In genomic region chr19:574658-575526, GRCh38 we compare ENCODE assay signal across 9 cellular contexts. TPM values are rescaled to one million over a fixed set of nuclear protein-coding genes. Genes with fewer than 3 reads are reported as not detected.
DNase-seq lines count a peak whose midpoint lies in the region; ATAC-seq, FAIRE-seq and TF ChIP-seq lines count a peak whose summit lies in the region.
"Had no signal": no experiment of that assay in that cellular context is flagged by ENCODE, and none has a peak within 500 bp of the region (broad histone marks: within the 10 kb centered on the region; RNA-seq: fewer than 3 reads in every experiment).

No MANE protein-coding gene starts in this region.

- peak; percentile 56 for TF ChIP-seq POLR2A in GM12878 (IDR thresholded peaks at IDR 0.05; ENCODE audit: low read depth, low read length)

- TF ChIP-seq CTCF in BJ (IDR thresholded peaks at IDR 0.05; ENCODE audit: insufficient read depth, low read depth, low read length) (no peak), GM12878 (IDR thresholded peaks at IDR 0.05 in 2 of 3, conservative IDR thresholded peaks at IDR 0.05 in 1 of 3; ENCODE audit: control insufficient read depth in 2 of 3, extremely low read depth in 1 of 3, insufficient read depth in 1 of 3, low read depth in 3 of 3, low read length in 3 of 3) (no peak), keratinocyte (optimal IDR thresholded peaks at IDR 0.05 in 1 of 3, IDR thresholded peaks at IDR 0.05 in 1 of 3, conservative IDR thresholded peaks at IDR 0.05 in 1 of 3; ENCODE audit: extremely low read depth in 1 of 3, insufficient read depth in 2 of 3, low read length in 3 of 3) (peak in 1 of 3 experiments; percentile 5)

- BruUV-seq in GM12878 (replicated peaks; lab: Mats Ljungman, UMichigan), result no TSS peak

- H3K27ac ChIP-seq in HUES48 (ENCODE audit: low read depth, low read length) (peak overlapping the region; percentile 2), GM12878 (ENCODE audit: control insufficient read depth, insufficient read depth) (peak overlapping the region; percentile 54), keratinocyte (ENCODE audit: control insufficient read depth, insufficient read depth, low read length) (peak overlapping the region; percentile 59)

- H3K36me3 ChIP-seq in BJ (ENCODE audit: control insufficient read depth, insufficient read depth, low read length) (peaks cover 5% of the 10 kb centered on the region), HUES48 (ENCODE audit: control insufficient read depth, insufficient read depth, low read length) (peaks cover 29% of the 10 kb centered on the region), GM12878 (ENCODE audit: control insufficient read depth in 2 of 2, insufficient read depth in 2 of 2, low read length in 1 of 2) (peaks cover 0 to 22% of the 10 kb centered on the region in 2 experiments; a peak in 3 of 4 replicates), keratinocyte (ENCODE audit: control insufficient read depth in 2 of 2, extremely low read depth in 1 of 2, insufficient read depth in 2 of 2, low read length in 2 of 2) (peaks cover 4 to 17% of the 10 kb centered on the region in 2 experiments)

- SMC1A ChIA-PET in GM12878 (lab: Charles Lee; ENCODE audit: uncharacterized antibody, unreplicated experiment), result interaction anchor here (0.8 to 2.0 kb wide), 5 partner anchors 11 to 86 kb away, joined by 3 to 20 read pairs (median 4); partner anchors contain the start of genes CDC34 and TPGS1

- CTCF ChIA-PET in BJ (lab: Yijun Ruan, JAX) (interaction anchor here (1.0 to 4.9 kb wide), 3 partner anchors 11 to 42 kb away, joined by 3 to 53 read pairs (median 3); no protein-coding TSS in a partner anchor), GM12878 (lab: Yijun Ruan, JAX) (interaction anchor here (0.6 to 1.6 kb wide), 3 partner anchors 18 to 380 kb away, joined by 3 to 9 read pairs (median 7); no protein-coding TSS in a partner anchor)

- H3K9me1 ChIP-seq in keratinocyte (ENCODE audit: control insufficient read depth, extremely low read depth, insufficient read depth, low read length), result no peaks in the 10 kb centered on the region

- intact Hi-C loops in GM12878 (cut with micrococcal nuclease; ENCODE audit: unreplicated experiment), result loop anchor here (5.0 kb wide), 2 partner anchors 43 to 57 kb away; partner anchors contain the start of genes CDC34 and POLRMT

- H3K4me2 ChIP-seq in GM12878 (ENCODE audit: control insufficient read depth, insufficient read depth), result peak overlapping the region; percentile 61
- H3K4me2 ChIP-seq in keratinocyte (ENCODE audit: control insufficient read depth, extremely low read depth, insufficient read depth, low read depth, low read length), result peak overlapping the region; percentile 72

- FAIRE-seq in GM12878 (lab: Jason Lieb, UNC) (peak; percentile 44), keratinocyte (lab: Jason Lieb, UNC) (peak; percentile 5)

- H3K27me3 ChIP-seq in BJ (ENCODE audit: control insufficient read depth, insufficient read depth, low read length) (no peaks in the 10 kb centered on the region), HUES48 (ENCODE audit: control insufficient read depth, insufficient read depth, low read length) (0 out of 2 replicates have a peak, but pooled peaks cover 6% of the 10 kb centered on the region), GM12878 (replicated peaks in 1 of 2; ENCODE audit: control insufficient read depth in 2 of 2, insufficient read depth in 2 of 2, low read length in 1 of 2) (no peaks in the 10 kb centered on the region), keratinocyte (ENCODE audit: control insufficient read depth, extremely low read depth, insufficient read depth, low read length) (no peaks in the 10 kb centered on the region)

- H3K4me1 ChIP-seq in HUES48 (ENCODE audit: control insufficient read depth, insufficient read depth, low read length) (peaks cover 8% of the 10 kb centered on the region), GM12878 (ENCODE audit: control insufficient read depth, insufficient read depth, low read length) (peaks cover 3% of the 10 kb centered on the region; the same call in 1 of the 2 replicates), keratinocyte (ENCODE audit: control insufficient read depth, extremely low read depth, insufficient read depth, low read length) (peaks cover 40% of the 10 kb centered on the region)

- H4K20me1 ChIP-seq in GM12878 (ENCODE audit: control insufficient read depth, insufficient read depth) (0 out of 2 replicates have a peak, but pooled peaks cover 5% of the 10 kb centered on the region), keratinocyte (ENCODE audit: control insufficient read depth, extremely low read depth, insufficient read depth, low read length) (peaks cover 46% of the 10 kb centered on the region)

- H2AFZ ChIP-seq in GM12878 (ENCODE audit: control insufficient read depth, low read depth, low read length) (no peak overlapping the region), keratinocyte (ENCODE audit: control insufficient read depth, low read length) (no peak overlapping the region)

- peak in 1 of 2 experiments; percentile 17; a peak in 1 of 4 replicates for TF ChIP-seq EP300 in GM12878 (IDR thresholded peaks at IDR 0.05; ENCODE audit: borderline replicate concordance in 1 of 2, control insufficient read depth in 1 of 2, low read depth in 2 of 2, low read length in 2 of 2)

- POLR2A ChIA-PET in BJ (lab: Charles Lee), result no interaction called here
- POLR2A ChIA-PET in GM12878 (lab: Charles Lee), result interaction anchor here (0.6 to 0.9 kb wide), 4 partner anchors 20 to 556 kb away, joined by 3 to 6 read pairs (median 4); no protein-coding TSS in a partner anchor

- peaks cover 57% of the 10 kb centered on the region for H3K4me1 Mint-ChIP-seq in stimulated activated naive CD8-positive, alpha-beta T cell treated with anti-CD3 and anti-CD28 coated beads, Interleukin-15, amount 100 ng/mL, for 72 hours

- 3% methylated on average over 30 of the region's 32 CpGs for WGBS in GM12878 (ENCODE audit: insufficient coverage, insufficient replicate concordance, low lambda C conversion rate, missing lambda C conversion rate)

- peak overlapping the region in 1 of 2 donors; percentile 81 for H3K27ac Mint-ChIP-seq in stimulated activated naive CD8-positive, alpha-beta T cell treated with anti-CD3 and anti-CD28 coated beads, Interleukin-15, amount 100 ng/mL, for 72 hours

- RAD21 ChIA-PET in GM12878 (lab: Charles Lee; ENCODE audit: unreplicated experiment), result interaction anchor here (0.9 to 2.0 kb wide), 8 partner anchors 10 to 105 kb away, joined by 3 to 11 read pairs (median 4); partner anchors contain the start of genes CDC34 and RNF126

- H3K9ac ChIP-seq in HUES48 (ENCODE audit: low read depth, low read length), result peak overlapping the region; percentile 46; the same call in 1 of the 2 replicates
- peak overlapping the region; percentile 47 for H3K9ac ChIP-seq in GM12878 (ENCODE audit: control insufficient read depth, insufficient read depth, low read length)
- H3K9ac ChIP-seq in keratinocyte (ENCODE audit: control insufficient read depth, extremely low read depth, insufficient read depth, low read length), result peak overlapping the region; percentile 74

- ATAC-seq in GM12878 (peak; percentile 66), HG03354 (IDR thresholded peaks at IDR 0.05; ENCODE audit: poor library complexity, severe bottlenecking, unreplicated experiment) (no peak)
- no peak for ATAC-seq in stimulated activated naive CD8-positive, alpha-beta T cell treated with anti-CD3 and anti-CD28 coated beads, Interleukin-15, amount 100 ng/mL, for 72 hours

- H3K4me3 ChIP-seq in BJ (ENCODE audit: low read depth, low read length) (peak overlapping the region; percentile 29), HUES48 (ENCODE audit: low read depth, low read length) (peak overlapping the region; percentile 46), GM12878 (peak overlapping the region; percentile 83), keratinocyte (ENCODE audit: control insufficient read depth in 2 of 3, extremely low read depth in 1 of 3, insufficient read depth in 2 of 3, low read depth in 1 of 3, low read length in 3 of 3) (peak overlapping the region; percentile 45 to 74 (median 61))

- H3K9me3 Mint-ChIP-seq in stimulated activated naive CD8-positive, alpha-beta T cell treated with anti-CD3 and anti-CD28 coated beads, Interleukin-15, amount 100 ng/mL, for 72 hours, result no peaks in the 10 kb centered on the region

- H3K9me3 ChIP-seq in HUES48 (ENCODE audit: control insufficient read depth, insufficient read depth, low read length) (no peaks in the 10 kb centered on the region), GM12878 (replicated peaks; ENCODE audit: control insufficient read depth, insufficient read depth, low read length) (no peaks in the 10 kb centered on the region), keratinocyte (ENCODE audit: control insufficient read depth, low read depth, low read length) (no peaks in the 10 kb centered on the region)

- DNase-seq in BJ (ENCODE audit: low read depth), result no peak
- DNase-seq in GM12878 (ENCODE audit: low read depth, low spot score), result peak; percentile 28
- DNase-seq in keratinocyte (ENCODE audit: low read depth, low spot score), result no peak
- no peak for DNase-seq in stimulated activated naive CD8-positive, alpha-beta T cell treated with anti-CD3 and anti-CD28 coated beads, Interleukin-15, amount 100 ng/mL, for 72 hours
- DNase-seq in CD1c-positive myeloid dendritic cell (ENCODE audit: extremely low spot score), result no peak
- DNase-seq in stimulated activated CD4-positive, alpha-beta T cell treated with anti-CD3 and anti-CD28 coated beads, Interleukin-4, amount 100 ng/mL, for 1 hour, result no peak

- in situ Hi-C loops in GM12878 (cut with MboI), result no loop called here

- H3K79me2 ChIP-seq in GM12878 (ENCODE audit: control insufficient read depth, insufficient read depth, low read length) (peaks cover 63% of the 10 kb centered on the region), keratinocyte (ENCODE audit: control insufficient read depth, insufficient read depth, low read length) (peaks cover 72% of the 10 kb centered on the region)

- no peak for TF ChIP-seq RAD21 in GM12878 (IDR thresholded peaks at IDR 0.05; ENCODE audit: insufficient read depth, low read depth, low read length)

- H3K27me3 Mint-ChIP-seq in stimulated activated naive CD8-positive, alpha-beta T cell treated with anti-CD3 and anti-CD28 coated beads, Interleukin-15, amount 100 ng/mL, for 72 hours, result no peaks in the 10 kb centered on the region

- peak overlapping the region; percentile 88 to 93 for H3K4me3 Mint-ChIP-seq in stimulated activated naive CD8-positive, alpha-beta T cell treated with anti-CD3 and anti-CD28 coated beads, Interleukin-15, amount 100 ng/mL, for 72 hours

- dilution Hi-C loops in keratinocyte (cut with MboI; ENCODE audit: extremely low pct_ligation_motif_present, low sequenced_read_pairs), result no loop called here

RNA-seq across cellular contexts. Expression of gene BSG, which starts 2.5 kb away (rescaled TPM):
- polyA plus RNA-seq in BJ (2011; rRNA removed) (579 and 1,176 TPM in 2 replicates), GM12878 (2011; rRNA removed) (66.3 and 248 TPM in 2 replicates), GM12878 (2014; fragmentation: Illumina TruSeq; extraction: Trizol) (22.1 and 60.8 TPM in 2 replicates), GM12878 (2014; fragmentation: Nextera tagmentation; extraction: Ambion mirVana) (1 to 10 TPM; 2.8 to 9.5 TPM), GM12878 (2014; rRNA removed) (151 and 202 TPM in 2 replicates), GM12878 (2016; fragmentation: Nextera tagmentation; extraction: Ambion mirVana) (100 to 1,000 TPM; 288 to 297 TPM), keratinocyte (388 to 552 TPM (median 537 TPM) in 3 replicates)
- 119 and 216 TPM in 2 replicates for polyA minus RNA-seq in BJ (2011; rRNA and poly(A)+ RNA removed)
- 235 and 258 TPM in 2 replicates for total RNA-seq in GM12878 (2013; cell fraction: nucleolus; rRNA removed)
- total RNA-seq in GM12878 (2014; rRNA removed) (209 and 247 TPM in 2 replicates), GM12878 (2014; rRNA removed; fragmentation: Illumina TruSeq; extraction: Trizol) (53.5 and 64.8 TPM in 2 replicates), GM12878 (2021) (244 and 253 TPM in 2 replicates)
- 54.3 TPM for polyA plus RNA-seq in GM12878 (2011; ENCODE audit: low read depth)
- polyA plus RNA-seq in GM12878 (2011; cell fraction: cytosol; rRNA removed), result 257 and 342 TPM in 2 replicates
- 260 and 337 TPM in 2 replicates for polyA plus RNA-seq in GM12878 (2011; cell fraction: nucleus; rRNA removed)
- polyA plus RNA-seq in GM12878 (2012), result 173 and 195 TPM in 2 replicates
- 137 and 184 TPM in 2 replicates for polyA minus RNA-seq in GM12878 (2011; rRNA and poly(A)+ RNA removed)
- 137 and 151 TPM in 2 replicates for polyA minus RNA-seq in GM12878 (2011; cell fraction: cytosol; rRNA and poly(A)+ RNA removed)
- polyA minus RNA-seq in GM12878 (2011; cell fraction: nucleus; rRNA and poly(A)+ RNA removed), result 45.3 and 89.1 TPM in 2 replicates
- 171 TPM for polyA plus RNA-seq in keratinocyte (2011; ENCODE audit: low read depth)
- polyA plus RNA-seq in keratinocyte (2011; cell fraction: cytosol; rRNA removed), result 298 and 480 TPM in 2 replicates
- 577 and 747 TPM in 2 replicates for polyA plus RNA-seq in keratinocyte (2011; cell fraction: nucleus; rRNA removed)
- polyA plus RNA-seq in keratinocyte (2012; ENCODE audit: low replicate concordance), result 376 and 679 TPM in 2 replicates
- 280 to 493 TPM (median 484 TPM) in 3 replicates for polyA minus RNA-seq in keratinocyte
- 889 TPM for polyA minus RNA-seq in keratinocyte (2011; cell fraction: cytosol; rRNA and poly(A)+ RNA removed)
- polyA minus RNA-seq in keratinocyte (2011; cell fraction: nucleus; rRNA and poly(A)+ RNA removed), result 533 and 629 TPM in 2 replicates

RNA-seq across cellular contexts. Expression of gene HCN2, which starts 14.8 kb away (rescaled TPM):
- 0.83 and 1.5 TPM in 2 replicates for polyA plus RNA-seq in BJ (2011; rRNA removed)
- polyA minus RNA-seq in BJ (2011; rRNA and poly(A)+ RNA removed), result 3.1 and 6.0 TPM in 2 replicates
- 0.12 TPM in 1 of 2 replicates, not detected in the other for total RNA-seq in GM12878 (2013; cell fraction: nucleolus; rRNA removed)
- total RNA-seq in GM12878 (2014; rRNA removed), result 0.11 TPM in 1 of 2 replicates, not detected in the other
- total RNA-seq in GM12878 (2014; rRNA removed; fragmentation: Illumina TruSeq; extraction: Trizol), result 0.04 TPM in 1 of 2 replicates, not detected in the other
- 0.45 and 0.54 TPM in 2 replicates for total RNA-seq in GM12878 (2021)
- polyA plus RNA-seq in GM12878 (2011; ENCODE audit: low read depth), result 0.17 TPM
- polyA plus RNA-seq in GM12878 (2011; rRNA removed), result 0.05 TPM in 1 of 2 replicates, not detected in the other
- 0.03 and 0.10 TPM in 2 replicates for polyA plus RNA-seq in GM12878 (2011; cell fraction: cytosol; rRNA removed)
- 0.34 and 0.51 TPM in 2 replicates for polyA plus RNA-seq in GM12878 (2011; cell fraction: nucleus; rRNA removed)
- 0.41 and 0.77 TPM in 2 replicates for polyA plus RNA-seq in GM12878 (2012)
- 0.01 TPM in 1 of 2 replicates, not detected in the other for polyA plus RNA-seq in GM12878 (2014; fragmentation: Illumina TruSeq; extraction: Trizol)
- polyA plus RNA-seq in GM12878 (2014; fragmentation: Nextera tagmentation; extraction: Ambion mirVana), result not detected
- polyA plus RNA-seq in GM12878 (2014; rRNA removed), result 0.09 and 0.13 TPM in 2 replicates
- not detected for polyA plus RNA-seq in GM12878 (2016; fragmentation: Nextera tagmentation; extraction: Ambion mirVana)
- not detected in 2 replicates for polyA minus RNA-seq in GM12878 (2011; rRNA and poly(A)+ RNA removed)
- not detected in 2 replicates for polyA minus RNA-seq in GM12878 (2011; cell fraction: cytosol; rRNA and poly(A)+ RNA removed)
- polyA minus RNA-seq in GM12878 (2011; cell fraction: nucleus; rRNA and poly(A)+ RNA removed), result 0.12 TPM in 1 of 2 replicates, not detected in the other
- polyA plus RNA-seq in keratinocyte, result 0.13 to 0.56 TPM (median 0.26 TPM) in 3 replicates
- polyA plus RNA-seq in keratinocyte (2011; ENCODE audit: low read depth), result 0.22 TPM
- polyA plus RNA-seq in keratinocyte (2011; cell fraction: cytosol; rRNA removed), result 0.57 and 1.0 TPM in 2 replicates
- polyA plus RNA-seq in keratinocyte (2011; cell fraction: nucleus; rRNA removed), result 0.59 and 0.64 TPM in 2 replicates
- polyA plus RNA-seq in keratinocyte (2012; ENCODE audit: low replicate concordance), result 0.55 and 1.2 TPM in 2 replicates
- polyA minus RNA-seq in keratinocyte, result 0.64 to 4.5 TPM (median 2.6 TPM) in 3 replicates
- 1.9 TPM for polyA minus RNA-seq in keratinocyte (2011; cell fraction: cytosol; rRNA and poly(A)+ RNA removed)
- 0.63 and 1.3 TPM in 2 replicates for polyA minus RNA-seq in keratinocyte (2011; cell fraction: nucleus; rRNA and poly(A)+ RNA removed)

RNA-seq across cellular contexts. Expression of gene GZMM, which starts 31.0 kb away (rescaled TPM):
- polyA plus RNA-seq in BJ (2011; rRNA removed), result not detected in 2 replicates
- polyA minus RNA-seq in BJ (2011; rRNA and poly(A)+ RNA removed), result not detected in 2 replicates
- not detected in 2 replicates for total RNA-seq in GM12878 (2013; cell fraction: nucleolus; rRNA removed)
- not detected in 2 replicates for total RNA-seq in GM12878 (2014; rRNA removed)
- total RNA-seq in GM12878 (2014; rRNA removed; fragmentation: Illumina TruSeq; extraction: Trizol), result not detected in 2 replicates
- 0.23 TPM in 1 of 2 replicates, not detected in the other for total RNA-seq in GM12878 (2021)
- polyA plus RNA-seq in GM12878 (2011; ENCODE audit: low read depth), result not detected
- 0.24 and 0.48 TPM in 2 replicates for polyA plus RNA-seq in GM12878 (2011; rRNA removed)
- polyA plus RNA-seq in GM12878 (2011; cell fraction: cytosol; rRNA removed), result 1.4 and 1.6 TPM in 2 replicates
- 0.51 and 1.8 TPM in 2 replicates for polyA plus RNA-seq in GM12878 (2011; cell fraction: nucleus; rRNA removed)
- not detected in 2 replicates for polyA plus RNA-seq in GM12878 (2012)
- not detected in 2 replicates for polyA plus RNA-seq in GM12878 (2014; fragmentation: Illumina TruSeq; extraction: Trizol)
- polyA plus RNA-seq in GM12878 (2014; fragmentation: Nextera tagmentation; extraction: Ambion mirVana), result not detected
- 0.09 TPM in 2 replicates for polyA plus RNA-seq in GM12878 (2014; rRNA removed)
- not detected for polyA plus RNA-seq in GM12878 (2016; fragmentation: Nextera tagmentation; extraction: Ambion mirVana)
- polyA minus RNA-seq in GM12878 (2011; rRNA and poly(A)+ RNA removed), result 0.98 TPM in 1 of 2 replicates, not detected in the other
- polyA minus RNA-seq in GM12878 (2011; cell fraction: cytosol; rRNA and poly(A)+ RNA removed), result not detected in 2 replicates
- not detected in 2 replicates for polyA minus RNA-seq in GM12878 (2011; cell fraction: nucleus; rRNA and poly(A)+ RNA removed)
- polyA plus RNA-seq in keratinocyte, result not detected in 3 replicates
- not detected for polyA plus RNA-seq in keratinocyte (2011; ENCODE audit: low read depth)
- not detected in 2 replicates for polyA plus RNA-seq in keratinocyte (2011; cell fraction: cytosol; rRNA removed)
- polyA plus RNA-seq in keratinocyte (2011; cell fraction: nucleus; rRNA removed), result not detected in 2 replicates
- polyA plus RNA-seq in keratinocyte (2012; ENCODE audit: low replicate concordance), result 0.31 TPM in 1 of 2 replicates, not detected in the other
- polyA minus RNA-seq in keratinocyte, result not detected in 3 replicates
- not detected for polyA minus RNA-seq in keratinocyte (2011; cell fraction: cytosol; rRNA and poly(A)+ RNA removed)
- polyA minus RNA-seq in keratinocyte (2011; cell fraction: nucleus; rRNA and poly(A)+ RNA removed), result not detected in 2 replicates
- total RNA-seq: pulmonary artery endothelial cell had no signal

RNA-seq across cellular contexts. Expression of gene CDC34, which starts 43.3 kb away (rescaled TPM):
- polyA plus RNA-seq in BJ (2011; rRNA removed) (49.1 and 75.2 TPM in 2 replicates), GM12878 (2011; rRNA removed) (14.6 and 38.5 TPM in 2 replicates), GM12878 (2014; fragmentation: Illumina TruSeq; extraction: Trizol) (5.9 and 14.9 TPM in 2 replicates), GM12878 (2014; fragmentation: Nextera tagmentation; extraction: Ambion mirVana) (1 to 10 TPM in 1 of 2 experiments, under 1 TPM in 1; 0.31 to 1.3 TPM), GM12878 (2014; rRNA removed) (43.8 and 49.3 TPM in 2 replicates), GM12878 (2016; fragmentation: Nextera tagmentation; extraction: Ambion mirVana) (10 to 100 TPM in 1 of 2 experiments, 1 to 10 TPM in 1; 6.9 to 41.1 TPM), keratinocyte (47.5 to 72.0 TPM (median 48.6 TPM) in 3 replicates)
- 30.5 and 34.2 TPM in 2 replicates for polyA minus RNA-seq in BJ (2011; rRNA and poly(A)+ RNA removed)
- total RNA-seq in GM12878 (2013; cell fraction: nucleolus; rRNA removed), result 16.2 and 17.0 TPM in 2 replicates
- total RNA-seq in GM12878 (2014; rRNA removed) (48.9 and 50.5 TPM in 2 replicates), GM12878 (2014; rRNA removed; fragmentation: Illumina TruSeq; extraction: Trizol) (17.6 and 18.5 TPM in 2 replicates), GM12878 (2021) (41.4 and 41.9 TPM in 2 replicates)
- 7.5 TPM for polyA plus RNA-seq in GM12878 (2011; ENCODE audit: low read depth)
- polyA plus RNA-seq in GM12878 (2011; cell fraction: cytosol; rRNA removed), result 36.8 and 52.4 TPM in 2 replicates
- polyA plus RNA-seq in GM12878 (2011; cell fraction: nucleus; rRNA removed), result 41.4 and 53.6 TPM in 2 replicates
- 22.7 and 23.7 TPM in 2 replicates for polyA plus RNA-seq in GM12878 (2012)
- 10.9 and 19.3 TPM in 2 replicates for polyA minus RNA-seq in GM12878 (2011; rRNA and poly(A)+ RNA removed)
- 11.0 and 15.9 TPM in 2 replicates for polyA minus RNA-seq in GM12878 (2011; cell fraction: cytosol; rRNA and poly(A)+ RNA removed)
- polyA minus RNA-seq in GM12878 (2011; cell fraction: nucleus; rRNA and poly(A)+ RNA removed), result 6.5 and 9.4 TPM in 2 replicates
- polyA plus RNA-seq in keratinocyte (2011; ENCODE audit: low read depth), result 48.7 TPM
- polyA plus RNA-seq in keratinocyte (2011; cell fraction: cytosol; rRNA removed), result 43.0 and 88.0 TPM in 2 replicates
- polyA plus RNA-seq in keratinocyte (2011; cell fraction: nucleus; rRNA removed), result 42.5 and 59.2 TPM in 2 replicates
- polyA plus RNA-seq in keratinocyte (2012; ENCODE audit: low replicate concordance), result 62.4 and 88.5 TPM in 2 replicates
- polyA minus RNA-seq in keratinocyte, result 18.4 to 107 TPM (median 34.2 TPM) in 3 replicates
- polyA minus RNA-seq in keratinocyte (2011; cell fraction: cytosol; rRNA and poly(A)+ RNA removed), result 68.9 TPM
- 15.1 and 17.7 TPM in 2 replicates for polyA minus RNA-seq in keratinocyte (2011; cell fraction: nucleus; rRNA and poly(A)+ RNA removed)

RNA-seq across cellular contexts. Expression of gene POLRMT, which starts 58.4 kb away (rescaled TPM):
- polyA plus RNA-seq in BJ (2011; rRNA removed), result 21.9 and 38.6 TPM in 2 replicates
- 54.6 and 106 TPM in 2 replicates for polyA minus RNA-seq in BJ (2011; rRNA and poly(A)+ RNA removed)
- 47.3 and 62.5 TPM in 2 replicates for total RNA-seq in GM12878 (2013; cell fraction: nucleolus; rRNA removed)
- 36.5 and 42.8 TPM in 2 replicates for total RNA-seq in GM12878 (2014; rRNA removed)
- total RNA-seq in GM12878 (2014; rRNA removed; fragmentation: Illumina TruSeq; extraction: Trizol), result 22.0 and 22.8 TPM in 2 replicates
- total RNA-seq in GM12878 (2021), result 57.6 and 59.8 TPM in 2 replicates
- 24.6 TPM for polyA plus RNA-seq in GM12878 (2011; ENCODE audit: low read depth)
- polyA plus RNA-seq in GM12878 (2011; rRNA removed), result 16.6 and 54.0 TPM in 2 replicates
- polyA plus RNA-seq in GM12878 (2011; cell fraction: cytosol; rRNA removed), result 27.6 and 50.3 TPM in 2 replicates
- polyA plus RNA-seq in GM12878 (2011; cell fraction: nucleus; rRNA removed), result 300 and 345 TPM in 2 replicates
- 36.1 and 38.8 TPM in 2 replicates for polyA plus RNA-seq in GM12878 (2012)
- 7.3 and 30.8 TPM in 2 replicates for polyA plus RNA-seq in GM12878 (2014; fragmentation: Illumina TruSeq; extraction: Trizol)
- polyA plus RNA-seq in GM12878 (2014; fragmentation: Nextera tagmentation; extraction: Ambion mirVana), result 10 to 100 TPM in 1 of 2 experiments, 1 to 10 TPM in 1; 9.9 to 27.9 TPM
- 38.4 and 52.6 TPM in 2 replicates for polyA plus RNA-seq in GM12878 (2014; rRNA removed)
- 10 to 100 TPM; 28.1 to 44.7 TPM for polyA plus RNA-seq in GM12878 (2016; fragmentation: Nextera tagmentation; extraction: Ambion mirVana)
- 91.7 and 110 TPM in 2 replicates for polyA minus RNA-seq in GM12878 (2011; rRNA and poly(A)+ RNA removed)
- 33.9 and 39.2 TPM in 2 replicates for polyA minus RNA-seq in GM12878 (2011; cell fraction: cytosol; rRNA and poly(A)+ RNA removed)
- 50.2 and 63.4 TPM in 2 replicates for polyA minus RNA-seq in GM12878 (2011; cell fraction: nucleus; rRNA and poly(A)+ RNA removed)
- polyA plus RNA-seq in keratinocyte, result 20.9 to 53.6 TPM (median 33.3 TPM) in 3 replicates
- polyA plus RNA-seq in keratinocyte (2011; ENCODE audit: low read depth), result 32.1 TPM
- polyA plus RNA-seq in keratinocyte (2011; cell fraction: cytosol; rRNA removed), result 12.6 and 19.6 TPM in 2 replicates
- 47.6 and 72.8 TPM in 2 replicates for polyA plus RNA-seq in keratinocyte (2011; cell fraction: nucleus; rRNA removed)
- polyA plus RNA-seq in keratinocyte (2012; ENCODE audit: low replicate concordance), result 50.1 and 59.7 TPM in 2 replicates
- 74.0 to 142 TPM (median 140 TPM) in 3 replicates for polyA minus RNA-seq in keratinocyte
- 90.4 TPM for polyA minus RNA-seq in keratinocyte (2011; cell fraction: cytosol; rRNA and poly(A)+ RNA removed)
- polyA minus RNA-seq in keratinocyte (2011; cell fraction: nucleus; rRNA and poly(A)+ RNA removed), result 40.7 and 57.9 TPM in 2 replicates

Comparison
In these comparisons a context has a peak if more than half of its experiments do, and no peak if none do; other contexts are left out.
1. H3K4me3 ChIP-seq: peak in every context shown above with its lines; median percentile 83 in GM12878; 61 in keratinocyte; 46 in HUES48; 29 in BJ.
2. H3K27ac ChIP-seq: peak in every context shown above with its lines; median percentile 59 in keratinocyte; 54 in GM12878; 2 in HUES48.